Comparison of ENCODE assay signal across 9 cellular contexts in genomic region chr5:85896499-85896898, GRCh38.
"Had no signal": no experiment of that assay in that cellular context is flagged by ENCODE, and none has a peak within 500 bp of the region (broad histone marks: within the 10 kb centered on the region; RNA-seq: fewer than 3 reads in every experiment).

No MANE protein-coding gene starts in this region.

- H3K27ac ChIP-seq: GM23248, HL-60 had no signal

- H3K9ac ChIP-seq: GM23248 had no signal

- H3K27me3 Mint-ChIP-seq: IgD-negative memory B cell had no signal

- H3K4me3 ChIP-seq: GM23248 had no signal

- H3K4me3 Mint-ChIP-seq: H9, IgD-negative memory B cell had no signal

- ATAC-seq: HepG2 had no signal

- H3K36me3 Mint-ChIP-seq: IgD-negative memory B cell had no signal

- H3K4me1 Mint-ChIP-seq: IgD-negative memory B cell had no signal

- DNase-seq: GM23248, H9, HCEC 1CT, KBM-7 had no signal

- H2AFZ ChIP-seq: GM23248 had no signal

- FAIRE-seq: H1, H54, HepG2 had no signal

- H3K27ac Mint-ChIP-seq: H9, IgD-negative memory B cell had no signal
